ENCODE assay signal across 11 cellular contexts in genomic region chr2:235659767-235660322, GRCh38.
A peak's percentile ranks its signal among the peaks of the same experiment; 100 is the strongest.
DNase-seq lines count a peak whose midpoint lies in the region; ATAC-seq and TF ChIP-seq lines count a peak whose summit lies in the region.
"Had no signal": no experiment of that assay in that cellular context is flagged by ENCODE, and none has a peak within 500 bp of the region (broad histone marks: within the 10 kb centered on the region; RNA-seq: fewer than 3 reads in every experiment).

No MANE protein-coding gene starts in this region.

- H2AFZ ChIP-seq in hepatocyte = no peak overlapping the region

- peaks cover 3% of the 10 kb centered on the region for H3K9me3 Mint-ChIP-seq in activated naive CD8-positive, alpha-beta T cell treated with anti-CD3 and anti-CD28 coated beads, Interleukin-2, amount 50 U/mL, for 24 hours
- H3K9me3 Mint-ChIP-seq in activated naive CD8-positive, alpha-beta T cell treated with anti-CD3 and anti-CD28 coated beads for 36 hours = no peaks in the 10 kb centered on the region
- no peaks in the 10 kb centered on the region for H3K9me3 Mint-ChIP-seq in type B pancreatic cell
- H3K9me3 Mint-ChIP-seq in WTC11 = peaks cover 16% of the 10 kb centered on the region
- H3K9me3 Mint-ChIP-seq in activated CD4-positive, alpha-beta T cell treated with anti-CD3 and anti-CD28 coated beads, Interleukin-2, amount 10 ng/mL, durations not matched to agents 7 days and 5 days = no peaks in the 10 kb centered on the region

- POLR2A ChIA-PET in WTC11 (lab: Charles Lee) = interaction anchor here (0.6 kb wide), 1 partner anchor 15 kb away, joined by 3 read pairs; no protein-coding TSS in a partner anchor
- POLR2A ChIA-PET in activated CD4-positive, alpha-beta T cell treated with anti-CD3 and anti-CD28 coated beads, Interleukin-2, amount 10 ng/mL, durations not matched to agents 7 days and 5 days (lab: Charles Lee) = no interaction called here

- peaks cover 25% of the 10 kb centered on the region for H3K4me1 ChIP-seq in hepatocyte (ENCODE audit: insufficient read depth)

- H3K27me3 ChIP-seq in hepatocyte = no peaks in the 10 kb centered on the region

- H3K36me3 ChIP-seq in hepatocyte (replicated peaks; ENCODE audit: insufficient read depth, low read depth) = no peaks in the 10 kb centered on the region

- TF ChIP-seq CTCF in WI38 (IDR thresholded peaks at IDR 0.05; ENCODE audit: low read depth, low read length) = no peak
- TF ChIP-seq CTCF in hepatocyte (IDR thresholded peaks at IDR 0.05; ENCODE audit: poor library complexity) = no peak
- TF ChIP-seq CTCF in type B pancreatic cell (conservative IDR thresholded peaks at IDR 0.05) = no peak
- TF ChIP-seq CTCF in WTC11 (IDR thresholded peaks at IDR 0.05) = no peak

- H3K4me3 ChIP-seq in WI38 (ENCODE audit: low read depth, low read length) (0 out of 2 replicates have a peak overlapping the region, but pooled peaks have one; percentile 7), hepatocyte (no peak overlapping the region)
- H3K4me3 ChIP-seq: GM12878 had no signal

- peaks cover 4% of the 10 kb centered on the region for H3K4me1 Mint-ChIP-seq in activated naive CD8-positive, alpha-beta T cell treated with anti-CD3 and anti-CD28 coated beads, Interleukin-2, amount 50 U/mL, for 24 hours
- no peaks in the 10 kb centered on the region for H3K4me1 Mint-ChIP-seq in activated naive CD8-positive, alpha-beta T cell treated with anti-CD3 and anti-CD28 coated beads for 36 hours
- H3K4me1 Mint-ChIP-seq in type B pancreatic cell (ENCODE audit: unreplicated experiment) (peaks cover 62% of the 10 kb centered on the region), WTC11 (peaks cover 87% of the 10 kb centered on the region)
- no peaks in the 10 kb centered on the region for H3K4me1 Mint-ChIP-seq in activated CD4-positive, alpha-beta T cell treated with anti-CD3 and anti-CD28 coated beads, Interleukin-2, amount 10 ng/mL, durations not matched to agents 7 days and 5 days
- H3K4me1 Mint-ChIP-seq: B cell had no signal

- peaks cover 79% of the 10 kb centered on the region for H3K79me2 ChIP-seq in hepatocyte

- peaks cover 33% of the 10 kb centered on the region for H4K20me1 ChIP-seq in hepatocyte (ENCODE audit: insufficient read depth, poor library complexity, severe bottlenecking)

- peak; percentile 62 for ATAC-seq in activated naive CD8-positive, alpha-beta T cell treated with anti-CD3 and anti-CD28 coated beads, Interleukin-2, amount 50 U/mL, for 24 hours
- ATAC-seq in WTC11 = no peak
- ATAC-seq: GM12878 had no signal

- no peak for DNase-seq in activated naive CD8-positive, alpha-beta T cell treated with anti-CD3 and anti-CD28 coated beads, Interleukin-2, amount 50 U/mL, for 24 hours
- no peak for DNase-seq in activated naive CD8-positive, alpha-beta T cell treated with anti-CD3 and anti-CD28 coated beads for 36 hours
- DNase-seq in hepatocyte (ENCODE audit: low spot score) (peak; percentile 21), type B pancreatic cell (ENCODE audit: extremely low spot score, unreplicated experiment) (no peak), WTC11 (ENCODE audit: low spot score) (no peak)
- DNase-seq in stimulated activated CD4-positive, alpha-beta T cell treated with anti-CD3 and anti-CD28 coated beads, Interleukin-2, amount 100 ng/mL, for 48 hours = no peak
- DNase-seq in activated CD4-positive, alpha-beta T cell treated with anti-CD3 and anti-CD28 coated beads, Interleukin-2, amount 10 ng/mL, durations not matched to agents 7 days and 5 days = no peak
- DNase-seq: NCI-H187 treated with DMSO at 0.1 percent for 48 hours had no signal

- 66% methylated on average over 7 of the region's 7 CpGs for WGBS in hepatocyte (ENCODE audit: low lambda C conversion rate, missing lambda C conversion rate)

- H3K9me2 ChIP-seq in hepatocyte (replicated peaks; ENCODE audit: insufficient read depth) = no peaks in the 10 kb centered on the region

- no peak overlapping the region for H3K27ac Mint-ChIP-seq in activated naive CD8-positive, alpha-beta T cell treated with anti-CD3 and anti-CD28 coated beads, Interleukin-2, amount 50 U/mL, for 24 hours
- H3K27ac Mint-ChIP-seq in activated naive CD8-positive, alpha-beta T cell treated with anti-CD3 and anti-CD28 coated beads for 36 hours = no peak overlapping the region
- H3K27ac Mint-ChIP-seq in type B pancreatic cell = peak overlapping the region; percentile 50
- H3K27ac Mint-ChIP-seq in WTC11 = no peak overlapping the region
- H3K27ac Mint-ChIP-seq in activated CD4-positive, alpha-beta T cell treated with anti-CD3 and anti-CD28 coated beads, Interleukin-2, amount 10 ng/mL, durations not matched to agents 7 days and 5 days = no peak overlapping the region
- H3K27ac Mint-ChIP-seq: B cell had no signal

- CTCF ChIA-PET in WTC11 (lab: Charles Lee) = interaction anchor here (0.6 kb wide), 1 partner anchor 1499 kb away, joined by 3 read pairs; no protein-coding TSS in a partner anchor
- CTCF ChIA-PET in activated CD4-positive, alpha-beta T cell treated with anti-CD3 and anti-CD28 coated beads, Interleukin-2, amount 10 ng/mL, durations not matched to agents 7 days and 5 days (lab: Charles Lee) = no interaction called here

- H3K9me3 ChIP-seq in hepatocyte (ENCODE audit: low read depth) = no peaks in the 10 kb centered on the region

- H3K4me3 Mint-ChIP-seq in activated naive CD8-positive, alpha-beta T cell treated with anti-CD3 and anti-CD28 coated beads, Interleukin-2, amount 50 U/mL, for 24 hours = no peak overlapping the region
- no peak overlapping the region for H3K4me3 Mint-ChIP-seq in activated naive CD8-positive, alpha-beta T cell treated with anti-CD3 and anti-CD28 coated beads for 36 hours
- H3K4me3 Mint-ChIP-seq in type B pancreatic cell = no peak overlapping the region
- H3K4me3 Mint-ChIP-seq in WTC11 = no peak overlapping the region
- H3K4me3 Mint-ChIP-seq in activated CD4-positive, alpha-beta T cell treated with anti-CD3 and anti-CD28 coated beads, Interleukin-2, amount 10 ng/mL, durations not matched to agents 7 days and 5 days = no peak overlapping the region
- H3K4me3 Mint-ChIP-seq: B cell had no signal

- no peak overlapping the region for H3K27ac ChIP-seq in hepatocyte

- H3K4me2 ChIP-seq in hepatocyte = no peak overlapping the region

- peaks cover 56% of the 10 kb centered on the region for H3K27me3 Mint-ChIP-seq in activated naive CD8-positive, alpha-beta T cell treated with anti-CD3 and anti-CD28 coated beads, Interleukin-2, amount 50 U/mL, for 24 hours
- peaks cover 72% of the 10 kb centered on the region for H3K27me3 Mint-ChIP-seq in activated naive CD8-positive, alpha-beta T cell treated with anti-CD3 and anti-CD28 coated beads for 36 hours
- H3K27me3 Mint-ChIP-seq in type B pancreatic cell (peaks cover 12% of the 10 kb centered on the region), WTC11 (ENCODE audit: low read depth) (no peaks in the 10 kb centered on the region; the same call in 1 of the 2 replicates)
- H3K27me3 Mint-ChIP-seq in activated CD4-positive, alpha-beta T cell treated with anti-CD3 and anti-CD28 coated beads, Interleukin-2, amount 10 ng/mL, durations not matched to agents 7 days and 5 days = peaks cover 43% of the 10 kb centered on the region

- no peaks in the 10 kb centered on the region for H3K36me3 Mint-ChIP-seq in activated naive CD8-positive, alpha-beta T cell treated with anti-CD3 and anti-CD28 coated beads, Interleukin-2, amount 50 U/mL, for 24 hours (ENCODE audit: low read depth)
- H3K36me3 Mint-ChIP-seq in activated naive CD8-positive, alpha-beta T cell treated with anti-CD3 and anti-CD28 coated beads for 36 hours = no peaks in the 10 kb centered on the region
- H3K36me3 Mint-ChIP-seq in type B pancreatic cell (no peaks in the 10 kb centered on the region), WTC11 (peaks cover 17% of the 10 kb centered on the region)
- H3K36me3 Mint-ChIP-seq in activated CD4-positive, alpha-beta T cell treated with anti-CD3 and anti-CD28 coated beads, Interleukin-2, amount 10 ng/mL, durations not matched to agents 7 days and 5 days (ENCODE audit: low read depth) = no peaks in the 10 kb centered on the region

TF ChIP-seq in WTC11, 78 proteins besides CTCF, POLR2A, EP300 and RAD21 (continues in another document):
- TF ChIP-seq USF1 (CRISPR knock-in tag; IDR thresholded peaks at IDR 0.05) = no peak
- TF ChIP-seq, protein P1, sequence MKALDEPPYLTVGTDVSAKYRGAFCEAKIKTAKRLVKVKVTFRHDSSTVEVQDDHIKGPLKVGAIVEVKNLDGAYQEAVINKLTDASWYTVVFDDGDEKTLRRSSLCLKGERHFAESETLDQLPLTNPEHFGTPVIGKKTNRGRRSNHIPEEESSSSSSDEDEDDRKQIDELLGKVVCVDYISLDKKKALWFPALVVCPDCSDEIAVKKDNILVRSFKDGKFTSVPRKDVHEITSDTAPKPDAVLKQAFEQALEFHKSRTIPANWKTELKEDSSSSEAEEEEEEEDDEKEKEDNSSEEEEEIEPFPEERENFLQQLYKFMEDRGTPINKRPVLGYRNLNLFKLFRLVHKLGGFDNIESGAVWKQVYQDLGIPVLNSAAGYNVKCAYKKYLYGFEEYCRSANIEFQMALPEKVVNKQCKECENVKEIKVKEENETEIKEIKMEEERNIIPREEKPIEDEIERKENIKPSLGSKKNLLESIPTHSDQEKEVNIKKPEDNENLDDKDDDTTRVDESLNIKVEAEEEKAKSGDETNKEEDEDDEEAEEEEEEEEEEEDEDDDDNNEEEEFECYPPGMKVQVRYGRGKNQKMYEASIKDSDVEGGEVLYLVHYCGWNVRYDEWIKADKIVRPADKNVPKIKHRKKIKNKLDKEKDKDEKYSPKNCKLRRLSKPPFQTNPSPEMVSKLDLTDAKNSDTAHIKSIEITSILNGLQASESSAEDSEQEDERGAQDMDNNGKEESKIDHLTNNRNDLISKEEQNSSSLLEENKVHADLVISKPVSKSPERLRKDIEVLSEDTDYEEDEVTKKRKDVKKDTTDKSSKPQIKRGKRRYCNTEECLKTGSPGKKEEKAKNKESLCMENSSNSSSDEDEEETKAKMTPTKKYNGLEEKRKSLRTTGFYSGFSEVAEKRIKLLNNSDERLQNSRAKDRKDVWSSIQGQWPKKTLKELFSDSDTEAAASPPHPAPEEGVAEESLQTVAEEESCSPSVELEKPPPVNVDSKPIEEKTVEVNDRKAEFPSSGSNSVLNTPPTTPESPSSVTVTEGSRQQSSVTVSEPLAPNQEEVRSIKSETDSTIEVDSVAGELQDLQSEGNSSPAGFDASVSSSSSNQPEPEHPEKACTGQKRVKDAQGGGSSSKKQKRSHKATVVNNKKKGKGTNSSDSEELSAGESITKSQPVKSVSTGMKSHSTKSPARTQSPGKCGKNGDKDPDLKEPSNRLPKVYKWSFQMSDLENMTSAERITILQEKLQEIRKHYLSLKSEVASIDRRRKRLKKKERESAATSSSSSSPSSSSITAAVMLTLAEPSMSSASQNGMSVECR (CRISPR knock-in tag; IDR thresholded peaks at IDR 0.05; ENCODE audit: borderline replicate concordance) = no peak
